Comparison of ENCODE assay signal across 8 cellular contexts in the genomic region with DNA sequence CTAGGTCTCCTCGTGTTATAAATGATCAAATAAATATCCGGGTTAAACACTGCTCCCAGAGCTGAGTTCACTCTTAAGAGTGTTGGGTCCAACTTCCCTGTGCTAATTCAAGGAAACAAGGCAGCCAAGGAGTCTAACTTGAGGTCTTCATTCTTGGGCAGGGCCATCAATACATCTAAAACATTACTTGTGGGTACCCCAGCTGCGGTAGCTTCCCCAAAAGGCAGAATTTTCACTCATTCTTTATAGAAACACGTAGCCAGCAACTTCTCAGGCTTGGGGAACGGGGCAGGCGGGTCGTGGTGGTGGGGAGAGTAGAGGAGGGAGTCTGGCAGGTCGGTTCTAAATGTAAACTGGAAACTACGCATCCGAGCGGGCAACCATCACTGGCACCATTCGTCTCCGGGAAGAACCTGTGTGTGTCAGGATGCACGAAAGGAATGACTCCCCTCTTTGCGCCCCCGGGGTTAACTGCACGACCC. TPM values are rescaled to one million over a fixed set of nuclear protein-coding genes. Genes with fewer than 3 reads are reported as not detected.
DNase-seq lines count a peak whose midpoint lies in the region; ATAC-seq and TF ChIP-seq lines count a peak whose summit lies in the region.

No MANE protein-coding gene starts in this region.

- H3K4me3 ChIP-seq in OCI-LY1 (ENCODE audit: low read depth, low read length, poor library complexity, severe bottlenecking) (peak overlapping the region; percentile 87), breast epithelium (peak overlapping the region; percentile 63 to 93 (median 81)), stomach smooth muscle (ENCODE audit: low read length in 2 of 2) (peak overlapping the region; percentile 93 to 95)

- TF ChIP-seq CTCF in OCI-LY1 (IDR thresholded peaks at IDR 0.05; ENCODE audit: low read length) (no peak), breast epithelium (IDR thresholded peaks at IDR 0.05) (no peak)

- peak in 2 of 3 experiments; percentile 9 to 13 for DNase-seq in activated CD8-positive, alpha-beta memory T cell treated with anti-CD3 and anti-CD28 coated beads for 48 hours (ENCODE audit: low read depth in 2 of 3, low spot score in 2 of 3)
- DNase-seq in activated CD8-positive, alpha-beta memory T cell treated with anti-CD3 and anti-CD28 coated beads for 24 hours = no peak
- DNase-seq in breast epithelium (ENCODE audit: low spot score in 2 of 2) (no peak), kidney tubule cell (ENCODE audit: low spot score) (peak; percentile 17), NCI-H82 treated with DMSO at 0.1 percent for 48 hours (lab: John Stamatoyannopoulos, UW; ENCODE audit: unreplicated experiment) (no peak)

- H2AFZ ChIP-seq in OCI-LY1 (ENCODE audit: low read length) = no peak overlapping the region

- H3K36me3 ChIP-seq in OCI-LY1 (ENCODE audit: insufficient read depth, low read length) (no peaks in the 10 kb centered on the region), breast epithelium (no peaks in the 10 kb centered on the region), stomach smooth muscle (ENCODE audit: control insufficient read depth in 2 of 2, insufficient read depth in 2 of 2, low read length in 2 of 2) (no peaks in the 10 kb centered on the region)

- intact Hi-C loops in breast epithelium (cut with DNase I; ENCODE audit: low total_unique reads) = no loop called here

- ATAC-seq in HG02840 (IDR thresholded peaks at IDR 0.05; ENCODE audit: low FRiP score, unreplicated experiment) = no peak

- peaks cover 36% of the 10 kb centered on the region for H3K79me2 ChIP-seq in OCI-LY1 (ENCODE audit: insufficient read depth, low read length)

- 0 out of 2 replicates have a peak, but pooled peaks cover 4% of the 10 kb centered on the region for H3F3A ChIP-seq in OCI-LY1 (ENCODE audit: insufficient read depth, low read length)

- no peaks in the 10 kb centered on the region for H3K27me3 ChIP-seq in OCI-LY1 (ENCODE audit: insufficient read depth, low read length)
- H3K27me3 ChIP-seq in breast epithelium = no peaks in the 10 kb centered on the region
- H3K27me3 ChIP-seq in stomach smooth muscle (ENCODE audit: control insufficient read depth in 1 of 2, insufficient read depth in 2 of 2, low read length in 2 of 2) = no peaks in the 10 kb centered on the region

- H3K4me2 ChIP-seq in OCI-LY1 (ENCODE audit: low read length) = peak overlapping the region; percentile 94

- H3K27ac ChIP-seq in OCI-LY1 (ENCODE audit: low read depth, low read length, poor library complexity, severe bottlenecking) (peak overlapping the region; percentile 71), breast epithelium (peak overlapping the region; percentile 95 to 96), stomach smooth muscle (ENCODE audit: low read length) (peak overlapping the region; percentile 90)

- TF ChIP-seq POLR2A in breast epithelium (IDR thresholded peaks at IDR 0.05) = no peak

- no peaks in the 10 kb centered on the region for H3K9me3 ChIP-seq in OCI-LY1 (ENCODE audit: low read length)
- H3K9me3 ChIP-seq in breast epithelium = no peaks in the 10 kb centered on the region
- no peaks in the 10 kb centered on the region for H3K9me3 ChIP-seq in stomach smooth muscle (ENCODE audit: control insufficient read depth in 2 of 2, low read length in 2 of 2)

- no peaks in the 10 kb centered on the region for H3K9me2 ChIP-seq in OCI-LY1 (ENCODE audit: low read depth, low read length)

- no peaks in the 10 kb centered on the region for H4K20me1 ChIP-seq in OCI-LY1 (ENCODE audit: insufficient read depth, low read length)

- peaks cover 63% of the 10 kb centered on the region for H3K4me1 ChIP-seq in OCI-LY1 (ENCODE audit: insufficient read depth, low read length, severe bottlenecking)
- H3K4me1 ChIP-seq in breast epithelium = no peaks in the 10 kb centered on the region
- H3K4me1 ChIP-seq in stomach smooth muscle (ENCODE audit: control insufficient read depth, insufficient read depth, low read length) = peaks cover 7% of the 10 kb centered on the region

- H3K9ac ChIP-seq in OCI-LY1 (ENCODE audit: low read length) (peak overlapping the region; percentile 94), stomach smooth muscle (ENCODE audit: low read length in 2 of 2) (peak overlapping the region; percentile 98 to 100)

RNA-seq across cellular contexts. Expression of gene METTL9, which starts 0.7 kb away (rescaled TPM):
- total RNA-seq in breast epithelium = 100 to 1,000 TPM; 121 to 162 (median 136) TPM

RNA-seq across cellular contexts. Expression of gene IGSF6, which starts 53.7 kb away (rescaled TPM):
- total RNA-seq in breast epithelium = 10 to 100 TPM in 1 of 3 donors, 1 to 10 TPM in 1, under 1 TPM in 1; 0.33 to 13.2 (median 6.7) TPM

Comparison
In these comparisons a context has a peak if more than half of its experiments do, and no peak if none do; other contexts are left out.
1. DNase-seq: peak in activated CD8-positive, alpha-beta memory T cell treated with anti-CD3 and anti-CD28 coated beads for 48 hours (2 of 3) and kidney tubule cell (single experiment); none in activated CD8-positive, alpha-beta memory T cell treated with anti-CD3 and anti-CD28 coated beads for 24 hours (single experiment), breast epithelium (0 of 2) and NCI-H82 treated with DMSO at 0.1 percent for 48 hours (single experiment).
2. Peak in every context shown above with its lines, with median percentiles within 50 percentile points of each other: H3K27ac ChIP-seq and H3K4me3 ChIP-seq.